8 cellular contexts compared by ENCODE assay signal in genomic region chr19:13029893-13030292, GRCh38. TPM values are rescaled to one million over a fixed set of nuclear protein-coding genes. Genes with fewer than 3 reads are reported as not detected.
DNase-seq lines count a peak whose midpoint lies in the region; ATAC-seq and TF ChIP-seq lines count a peak whose summit lies in the region.

No MANE protein-coding gene starts in this region.

- peaks cover 4 to 30% of the 10 kb centered on the region in 2 experiments for H3K36me3 ChIP-seq in SK-N-SH (replicated peaks in 1 of 2; ENCODE audit: control insufficient read depth in 1 of 2, insufficient read depth in 2 of 2, low read length in 1 of 2)

- H2AFZ ChIP-seq in SK-N-SH (ENCODE audit: low read depth): no peak overlapping the region

- TF ChIP-seq RAD21 in SK-N-SH (IDR thresholded peaks at IDR 0.05; ENCODE audit: low read length): peak; percentile 48

- H3K27me3 Mint-ChIP-seq in stimulated activated naive CD8-positive, alpha-beta T cell treated with anti-CD3 and anti-CD28 coated beads, Interleukin-15, amount 100 ng/mL, for 72 hours: peaks cover 12% of the 10 kb centered on the region
- H3K27me3 Mint-ChIP-seq in activated T-helper 17 cell treated with anti-CD3 and anti-CD28 coated beads, Interleukin-2, amount 50 U/mL, for 72 hours: peaks cover 25% of the 10 kb centered on the region

- H3K27ac Mint-ChIP-seq in stimulated activated naive CD8-positive, alpha-beta T cell treated with anti-CD3 and anti-CD28 coated beads, Interleukin-15, amount 100 ng/mL, for 72 hours: no peak overlapping the region
- H3K27ac Mint-ChIP-seq in activated T-helper 17 cell treated with anti-CD3 and anti-CD28 coated beads, Interleukin-2, amount 50 U/mL, for 72 hours: no peak overlapping the region

- peaks cover 32 to 44% of the 10 kb centered on the region in 2 experiments; a peak in 3 of 4 replicates for H3K4me1 ChIP-seq in SK-N-SH (ENCODE audit: control insufficient read depth in 1 of 2, insufficient read depth in 2 of 2, low read depth in 1 of 2, low read length in 1 of 2)

- POLR2A ChIA-PET in SK-N-SH (lab: Yijun Ruan, JAX): no interaction called here

- H3K9me3 Mint-ChIP-seq in stimulated activated naive CD8-positive, alpha-beta T cell treated with anti-CD3 and anti-CD28 coated beads, Interleukin-15, amount 100 ng/mL, for 72 hours: no peaks in the 10 kb centered on the region
- H3K9me3 Mint-ChIP-seq in activated T-helper 17 cell treated with anti-CD3 and anti-CD28 coated beads, Interleukin-2, amount 50 U/mL, for 72 hours: no peaks in the 10 kb centered on the region

- no peak for ATAC-seq in SK-N-SH treated with all-trans-retinoic acid at 6 μM for 48 hours
- ATAC-seq in stimulated activated naive CD8-positive, alpha-beta T cell treated with anti-CD3 and anti-CD28 coated beads, Interleukin-15, amount 100 ng/mL, for 72 hours: no peak
- ATAC-seq in activated T-helper 17 cell treated with anti-CD3 and anti-CD28 coated beads, Interleukin-2, amount 50 U/mL, for 72 hours (replicated peaks): no peak

- no peak overlapping the region for H3K9ac ChIP-seq in SK-N-SH

- H3K27me3 ChIP-seq in SK-N-SH (ENCODE audit: insufficient read depth): no peaks in the 10 kb centered on the region

- no peak overlapping the region for H3K4me2 ChIP-seq in SK-N-SH

- in situ Hi-C loops in SK-MEL-5 (cut with HindIII; ENCODE audit: low pct_unique_long_range_greater_than_20kb, low sequenced_read_pairs): no loop called here

- no peak overlapping the region for H3K4me3 Mint-ChIP-seq in stimulated activated naive CD8-positive, alpha-beta T cell treated with anti-CD3 and anti-CD28 coated beads, Interleukin-15, amount 100 ng/mL, for 72 hours
- H3K4me3 Mint-ChIP-seq in activated T-helper 17 cell treated with anti-CD3 and anti-CD28 coated beads, Interleukin-2, amount 50 U/mL, for 72 hours: no peak overlapping the region

- peaks cover 3% of the 10 kb centered on the region for H3F3A ChIP-seq in SK-N-SH (replicated peaks; ENCODE audit: insufficient read depth)

- peaks cover 27% of the 10 kb centered on the region for H3K4me1 Mint-ChIP-seq in stimulated activated naive CD8-positive, alpha-beta T cell treated with anti-CD3 and anti-CD28 coated beads, Interleukin-15, amount 100 ng/mL, for 72 hours
- no peaks in the 10 kb centered on the region for H3K4me1 Mint-ChIP-seq in activated T-helper 17 cell treated with anti-CD3 and anti-CD28 coated beads, Interleukin-2, amount 50 U/mL, for 72 hours

- no peaks in the 10 kb centered on the region for H3K9me2 ChIP-seq in SK-N-SH

- TF ChIP-seq EP300 in SK-N-SH (IDR thresholded peaks at IDR 0.05; ENCODE audit: borderline replicate concordance in 1 of 2, low read depth in 1 of 2, low read length in 1 of 2): no peak

- TF ChIP-seq CTCF in SK-N-SH (IDR thresholded peaks at IDR 0.05) (peak; percentile 46), fibroblast of pulmonary artery (IDR thresholded peaks at IDR 0.05; ENCODE audit: low read length, missing control alignments) (peak; percentile 53)

- 98% methylated on average over 8 of the region's 10 CpGs for WGBS in SK-N-SH (ENCODE audit: low lambda C conversion rate)

- H3K27ac ChIP-seq in SK-N-SH (ENCODE audit: low read depth in 2 of 2, low read length in 1 of 2): no peak overlapping the region; a peak in 1 of 4 replicates

- no peaks in the 10 kb centered on the region for H3K36me3 Mint-ChIP-seq in activated T-helper 17 cell treated with anti-CD3 and anti-CD28 coated beads, Interleukin-2, amount 50 U/mL, for 72 hours (ENCODE audit: low read depth)

- no peaks in the 10 kb centered on the region; the same call in 1 of the 2 replicates for H4K20me1 ChIP-seq in SK-N-SH (ENCODE audit: insufficient read depth)

- CTCF ChIA-PET in SK-N-SH (lab: Yijun Ruan, JAX): interaction anchor here (0.8 to 8.6 kb wide), 10 partner anchors 9 to 65 kb away, joined by 3 to 167 read pairs (median 14); no protein-coding TSS in a partner anchor

- peaks cover 74% of the 10 kb centered on the region for H3K79me2 ChIP-seq in SK-N-SH (ENCODE audit: insufficient read depth)

- DNase-seq in SK-N-SH (no peak), SK-MEL-5 (ENCODE audit: low read depth, low spot score) (peak; percentile 56), fibroblast of pulmonary artery (ENCODE audit: low read depth) (no peak), superior temporal gyrus (ENCODE audit: extremely low spot score) (peak; percentile 90), NCI-H2029 (lab: John Stamatoyannopoulos, UW) (no peak)
- DNase-seq in stimulated activated naive CD8-positive, alpha-beta T cell treated with anti-CD3 and anti-CD28 coated beads, Interleukin-15, amount 100 ng/mL, for 72 hours: no peak

- H3K4me3 ChIP-seq in SK-N-SH (ENCODE audit: low read depth in 2 of 2, low read length in 1 of 2): no peak overlapping the region
- no peak overlapping the region for H3K4me3 ChIP-seq in fibroblast of pulmonary artery (replicated peaks; ENCODE audit: low read depth, low read length)

- no peaks in the 10 kb centered on the region for H3K9me3 ChIP-seq in SK-N-SH

TF ChIP-seq in SK-N-SH, 30 proteins besides CTCF, POLR2A, EP300 and RAD21:
- peak; percentile 39 for TF ChIP-seq SMC3 (IDR thresholded peaks at IDR 0.05; ENCODE audit: low read depth, low read length)
- TF ChIP-seq IRF3 (IDR thresholded peaks at IDR 0.05; ENCODE audit: low read depth, low read length): no peak

TF ChIP-seq in SK-N-SH treated with all-trans-retinoic acid at 6 μM for 48 hours, 23 proteins besides CTCF, POLR2A, EP300 and RAD21 (continues in another document):
- TF ChIP-seq ZFP3 (CRISPR knock-in tag; IDR thresholded peaks at IDR 0.05): no peak
- no peak for TF ChIP-seq BACH2 (CRISPR knock-in tag; IDR thresholded peaks at IDR 0.05; ENCODE audit: borderline replicate concordance)
- TF ChIP-seq ZC3H10 (CRISPR knock-in tag; IDR thresholded peaks at IDR 0.05): no peak
- TF ChIP-seq CSDC2 (CRISPR knock-in tag; IDR thresholded peaks at IDR 0.05): no peak
- no peak for TF ChIP-seq CREB5 (CRISPR knock-in tag; IDR thresholded peaks at IDR 0.05; ENCODE audit: low read depth)
- no peak for TF ChIP-seq OSR1 (CRISPR knock-in tag; IDR thresholded peaks at IDR 0.05)
- TF ChIP-seq ZFP30 (CRISPR knock-in tag; IDR thresholded peaks at IDR 0.05): no peak
- TF ChIP-seq, protein P1, sequence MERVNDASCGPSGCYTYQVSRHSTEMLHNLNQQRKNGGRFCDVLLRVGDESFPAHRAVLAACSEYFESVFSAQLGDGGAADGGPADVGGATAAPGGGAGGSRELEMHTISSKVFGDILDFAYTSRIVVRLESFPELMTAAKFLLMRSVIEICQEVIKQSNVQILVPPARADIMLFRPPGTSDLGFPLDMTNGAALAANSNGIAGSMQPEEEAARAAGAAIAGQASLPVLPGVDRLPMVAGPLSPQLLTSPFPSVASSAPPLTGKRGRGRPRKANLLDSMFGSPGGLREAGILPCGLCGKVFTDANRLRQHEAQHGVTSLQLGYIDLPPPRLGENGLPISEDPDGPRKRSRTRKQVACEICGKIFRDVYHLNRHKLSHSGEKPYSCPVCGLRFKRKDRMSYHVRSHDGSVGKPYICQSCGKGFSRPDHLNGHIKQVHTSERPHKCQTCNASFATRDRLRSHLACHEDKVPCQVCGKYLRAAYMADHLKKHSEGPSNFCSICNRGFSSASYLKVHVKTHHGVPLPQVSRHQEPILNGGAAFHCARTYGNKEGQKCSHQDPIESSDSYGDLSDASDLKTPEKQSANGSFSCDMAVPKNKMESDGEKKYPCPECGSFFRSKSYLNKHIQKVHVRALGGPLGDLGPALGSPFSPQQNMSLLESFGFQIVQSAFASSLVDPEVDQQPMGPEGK (CRISPR knock-in tag; IDR thresholded peaks at IDR 0.05; ENCODE audit: borderline replicate concordance): no peak
- no peak for TF ChIP-seq ISL1 (CRISPR knock-in tag; IDR thresholded peaks at IDR 0.05)
- no peak for TF ChIP-seq ZNF8 (CRISPR knock-in tag; IDR thresholded peaks at IDR 0.05)
- no peak for TF ChIP-seq ESRRG (CRISPR knock-in tag; IDR thresholded peaks at IDR 0.05)
- TF ChIP-seq, protein P2, sequence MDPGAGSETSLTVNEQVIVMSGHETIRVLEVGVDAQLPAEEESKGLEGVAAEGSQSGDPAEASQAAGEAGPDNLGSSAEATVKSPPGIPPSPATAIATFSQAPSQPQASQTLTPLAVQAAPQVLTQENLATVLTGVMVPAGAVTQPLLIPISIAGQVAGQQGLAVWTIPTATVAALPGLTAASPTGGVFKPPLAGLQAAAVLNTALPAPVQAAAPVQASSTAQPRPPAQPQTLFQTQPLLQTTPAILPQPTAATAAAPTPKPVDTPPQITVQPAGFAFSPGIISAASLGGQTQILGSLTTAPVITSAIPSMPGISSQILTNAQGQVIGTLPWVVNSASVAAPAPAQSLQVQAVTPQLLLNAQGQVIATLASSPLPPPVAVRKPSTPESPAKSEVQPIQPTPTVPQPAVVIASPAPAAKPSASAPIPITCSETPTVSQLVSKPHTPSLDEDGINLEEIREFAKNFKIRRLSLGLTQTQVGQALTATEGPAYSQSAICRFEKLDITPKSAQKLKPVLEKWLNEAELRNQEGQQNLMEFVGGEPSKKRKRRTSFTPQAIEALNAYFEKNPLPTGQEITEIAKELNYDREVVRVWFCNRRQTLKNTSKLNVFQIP (CRISPR knock-in tag; IDR thresholded peaks at IDR 0.05; ENCODE audit: borderline replicate concordance, low read depth): no peak
- TF ChIP-seq RARB (CRISPR knock-in tag; IDR thresholded peaks at IDR 0.05): no peak
- TF ChIP-seq ARNTL (CRISPR knock-in tag; IDR thresholded peaks at IDR 0.05; ENCODE audit: borderline replicate concordance, low read depth): no peak
- no peak for TF ChIP-seq SNAI2 (CRISPR knock-in tag; IDR thresholded peaks at IDR 0.05)
- no peak for TF ChIP-seq ZNF565 (CRISPR knock-in tag; conservative IDR thresholded peaks at IDR 0.05; ENCODE audit: low read depth)

RNA-seq across cellular contexts. Expression of gene NFIX, which starts 34.6 kb away (rescaled TPM):
- polyA plus RNA-seq in SK-N-SH (2012; rRNA removed): 5.1 and 14.8 TPM in 2 replicates
- 9.1 and 13.3 TPM in 2 replicates for polyA plus RNA-seq in SK-N-SH (2012; cell fraction: cytosol; rRNA removed)
- polyA plus RNA-seq in SK-N-SH (2012; cell fraction: nucleus; rRNA removed): 14.0 and 14.9 TPM in 2 replicates
- 4.2 and 4.9 TPM in 2 replicates for total RNA-seq in SK-MEL-5 (2014; rRNA removed; shearing (Covaris generic))
- 32.6 and 37.8 TPM in 2 replicates for polyA plus RNA-seq in SK-MEL-5 (2015; cell fraction: cytosol; rRNA removed)
- 5.6 and 13.1 TPM in 2 replicates for polyA plus RNA-seq in SK-MEL-5 (2015; cell fraction: nucleus; rRNA removed)
- total RNA-seq in activated T-helper 17 cell treated with anti-CD3 and anti-CD28 coated beads, Interleukin-2, amount 50 U/mL, for 72 hours: 1 to 10 TPM in 1 of 2 donors, under 1 TPM in 1; 0.43 to 1.1 TPM

Comparison
In these comparisons a context has a peak if more than half of its experiments do, and no peak if none do; other contexts are left out.
1. DNase-seq: peak in SK-MEL-5 (single experiment) and superior temporal gyrus (single experiment); none in SK-N-SH (single experiment), fibroblast of pulmonary artery (single experiment), stimulated activated naive CD8-positive, alpha-beta T cell treated with anti-CD3 and anti-CD28 coated beads, Interleukin-15, amount 100 ng/mL, for 72 hours (0 of 2) and NCI-H2029 (single experiment).